ENCODE assay signal across 18 cellular contexts in genomic region chr19:8481616-8482015, GRCh38. TPM values are rescaled to one million over a fixed set of nuclear protein-coding genes. Genes with fewer than 3 reads are reported as not detected.
DNase-seq lines count a peak whose midpoint lies in the region; ATAC-seq and TF ChIP-seq lines count a peak whose summit lies in the region.
"Had no signal": no experiment of that assay in that cellular context is flagged by ENCODE, and none has a peak within 500 bp of the region (broad histone marks: within the 10 kb centered on the region; RNA-seq: fewer than 3 reads in every experiment).

No MANE protein-coding gene starts in this region.

- H3K27ac Mint-ChIP-seq in T-helper 2 cell treated with Interferon-gamma antibody and Interleukin-4, amounts not matched to agents 5 μg/mL and 100 μg/mL, for 36 hours = peak overlapping the region; percentile 11
- peak overlapping the region; percentile 57; the same call in 1 of the 2 replicates for H3K27ac Mint-ChIP-seq in GM23338
- peak overlapping the region in 3 of 5 experiments; percentile 59 to 81 (median 64) for H3K27ac Mint-ChIP-seq in brain

- no peak overlapping the region for H3K9ac ChIP-seq in neuronal stem cell (ENCODE audit: low read depth, low read length, poor library complexity)

- no peak overlapping the region for H3K23ac ChIP-seq in neuronal stem cell (ENCODE audit: low read depth, low read length, poor library complexity)

- no peaks in the 10 kb centered on the region for H3K9me3 ChIP-seq in neuronal stem cell (replicated peaks in 1 of 2; ENCODE audit: control insufficient read depth in 2 of 2, insufficient read depth in 1 of 2, low read depth in 1 of 2, low read length in 2 of 2)

- no peak overlapping the region for H2BK120ac ChIP-seq in neuronal stem cell (ENCODE audit: low read depth, low read length)

- no peak overlapping the region for H2BK12ac ChIP-seq in neuronal stem cell (ENCODE audit: low read length)

- H2AK5ac ChIP-seq in neuronal stem cell (ENCODE audit: low read depth, low read length) = no peak overlapping the region

- H4K91ac ChIP-seq in neuronal stem cell (ENCODE audit: low read depth, low read length, poor library complexity) = no peak overlapping the region

- no peak overlapping the region for H2BK5ac ChIP-seq in neuronal stem cell (ENCODE audit: low read length)

- H3K4me2 ChIP-seq in GM23338 = no peak overlapping the region
- no peak overlapping the region for H3K4me2 ChIP-seq in neuronal stem cell (ENCODE audit: insufficient read depth, low read length, poor library complexity, severe bottlenecking)
- H3K4me2 ChIP-seq: BLaER1 treated with 17β-estradiol and CSF1 and Interleukin-3, amounts not matched to agents 10 nM and 100 nM had no signal

- H3K4me3 Mint-ChIP-seq in T-helper 2 cell treated with Interferon-gamma antibody and Interleukin-4, amounts not matched to agents 5 μg/mL and 100 μg/mL, for 36 hours = no peak overlapping the region
- H3K4me3 Mint-ChIP-seq in GM23338 (no peak overlapping the region), brain (no peak overlapping the region)
- H3K4me3 Mint-ChIP-seq: HFFc6 had no signal

- no peak overlapping the region for H4K8ac ChIP-seq in neuronal stem cell (ENCODE audit: low read depth, low read length)

- H2BK15ac ChIP-seq in neuronal stem cell (ENCODE audit: low read length) = no peak overlapping the region

- H2AFZ ChIP-seq in GM23338 (no peak overlapping the region), neuronal stem cell (ENCODE audit: low read length) (no peak overlapping the region)

- peaks cover 72% of the 10 kb centered on the region for H4K20me1 ChIP-seq in GM23338 (replicated peaks; ENCODE audit: insufficient read depth)

- H3K9me3 Mint-ChIP-seq in T-helper 2 cell treated with Interferon-gamma antibody and Interleukin-4, amounts not matched to agents 5 μg/mL and 100 μg/mL, for 36 hours = no peaks in the 10 kb centered on the region
- H3K9me3 Mint-ChIP-seq in GM23338 (no peaks in the 10 kb centered on the region; the same call in 2 of the 3 replicates), brain (no peaks in the 10 kb centered on the region)
- H3K9me3 Mint-ChIP-seq: HFFc6 had no signal

- peaks cover 59% of the 10 kb centered on the region for H3F3A ChIP-seq in GM23338 (replicated peaks; ENCODE audit: low read depth)

- no peaks in the 10 kb centered on the region for H3K4me1 ChIP-seq in GM23338 (ENCODE audit: insufficient read depth)
- H3K4me1 ChIP-seq in neuronal stem cell (ENCODE audit: control insufficient read depth in 2 of 2, insufficient read depth in 1 of 2, low read depth in 1 of 2, low read length in 2 of 2) = peaks cover 2 to 6% of the 10 kb centered on the region in 2 donors

- peaks cover 59% of the 10 kb centered on the region for H3K36me3 Mint-ChIP-seq in T-helper 2 cell treated with Interferon-gamma antibody and Interleukin-4, amounts not matched to agents 5 μg/mL and 100 μg/mL, for 36 hours (ENCODE audit: low read depth)
- H3K36me3 Mint-ChIP-seq in GM23338 (ENCODE audit: low read depth) = peaks cover 89% of the 10 kb centered on the region
- peaks cover 72% of the 10 kb centered on the region for H3K36me3 Mint-ChIP-seq in brain

- DNase-seq in T-helper 2 cell treated with Interferon-gamma antibody and Interleukin-4, amounts not matched to agents 5 μg/mL and 100 μg/mL, for 36 hours (ENCODE audit: low spot score) = no peak
- no peak for DNase-seq in T-helper 2 cell
- no peak for DNase-seq in GM23338 (ENCODE audit: low spot score)
- DNase-seq in neuronal stem cell (ENCODE audit: low spot score) = no peak
- DNase-seq in OCI-M1 (lab: John Stamatoyannopoulos, UW) = no peak
- DNase-seq in effector CD8-positive, alpha-beta T cell (lab: John Stamatoyannopoulos, UW) = no peak
- no peak for DNase-seq in iPS-NIHi7 (ENCODE audit: extremely low spot score)
- DNase-seq: activated CD4-positive, alpha-beta T cell treated with anti-CD3 and anti-CD28 coated beads for 4 hours; activated gamma-delta T cell treated with Interleukin-2 at 50 U/mL for 16 hours; DMS79 treated with DMSO at 0.1 percent for 48 hours; HFFc6; NCI-H187 treated with DMSO at 0.1 percent for 48 hours; NCI-H446 treated with DMSO at 0.1 percent for 48 hours; stimulated activated CD4-positive, alpha-beta T cell treated with anti-CD3 and anti-CD28 coated beads, Interleukin-4, amount 100 ng/mL, for 4 hours had no signal

- H3K27ac ChIP-seq in GM23338 (ENCODE audit: low read depth) = peak overlapping the region; percentile 83
- H3K27ac ChIP-seq in neuronal stem cell (replicated peaks; ENCODE audit: low read length) = no peak overlapping the region

- no peak overlapping the region for H3K4me3 ChIP-seq in GM23338
- H3K4me3 ChIP-seq in neuronal stem cell (ENCODE audit: low read length in 2 of 2) = no peak overlapping the region
- H3K4me3 ChIP-seq: BLaER1 treated with 17β-estradiol and CSF1 and Interleukin-3, amounts not matched to agents 10 nM and 100 nM had no signal

- H3K4me1 Mint-ChIP-seq in T-helper 2 cell treated with Interferon-gamma antibody and Interleukin-4, amounts not matched to agents 5 μg/mL and 100 μg/mL, for 36 hours (ENCODE audit: low read depth) = peaks cover 32% of the 10 kb centered on the region
- peaks cover 14% of the 10 kb centered on the region for H3K4me1 Mint-ChIP-seq in GM23338
- peaks cover 31% of the 10 kb centered on the region for H3K4me1 Mint-ChIP-seq in brain

- TF ChIP-seq CTCF in GM23338 (conservative IDR thresholded peaks at IDR 0.05; ENCODE audit: low read depth in 2 of 2) = no peak
- no peak for TF ChIP-seq CTCF in brain (conservative IDR thresholded peaks at IDR 0.05)

- no peaks in the 10 kb centered on the region for H3K9me2 ChIP-seq in GM23338 (ENCODE audit: insufficient read depth)

- no CpG with 5 or more reads among the region's 6 CpGs for WGBS in neuronal stem cell (ENCODE audit: extremely low coverage in 2 of 2, insufficient read length in 2 of 2, insufficient replicate concordance in 1 of 2), 2 donors

- H3K27me3 ChIP-seq in GM23338 (ENCODE audit: insufficient read depth) (no peaks in the 10 kb centered on the region), neuronal stem cell (ENCODE audit: control insufficient read depth in 3 of 3, insufficient read depth in 3 of 3, low read depth in 1 of 3, low read length in 3 of 3) (no peaks in the 10 kb centered on the region)
- H3K27me3 ChIP-seq: BLaER1 treated with 17β-estradiol and CSF1 and Interleukin-3, amounts not matched to agents 10 nM and 100 nM had no signal

- no peaks in the 10 kb centered on the region for H3K27me3 Mint-ChIP-seq in T-helper 2 cell treated with Interferon-gamma antibody and Interleukin-4, amounts not matched to agents 5 μg/mL and 100 μg/mL, for 36 hours (ENCODE audit: low read depth)
- H3K27me3 Mint-ChIP-seq in GM23338 (ENCODE audit: insufficient read depth, low read depth, poor library complexity) = peaks cover 18% of the 10 kb centered on the region
- peaks cover 3% of the 10 kb centered on the region for H3K27me3 Mint-ChIP-seq in brain

- H3K79me1 ChIP-seq in neuronal stem cell (ENCODE audit: low read depth, low read length) = peaks cover 24% of the 10 kb centered on the region

- ATAC-seq in GM23338 = no peak

- H3K79me2 ChIP-seq in GM23338 (replicated peaks; ENCODE audit: insufficient read depth) = peaks cover 85% of the 10 kb centered on the region

- no peak overlapping the region for H3K14ac ChIP-seq in neuronal stem cell (ENCODE audit: low read length)

- no peak overlapping the region for H3K4ac ChIP-seq in neuronal stem cell (ENCODE audit: low read length)

- peak overlapping the region; percentile 3 for H3K18ac ChIP-seq in neuronal stem cell (ENCODE audit: low read length)

- H3K36me3 ChIP-seq in GM23338 (ENCODE audit: insufficient read depth) (peaks cover 60% of the 10 kb centered on the region), neuronal stem cell (replicated peaks in 1 of 2; ENCODE audit: control insufficient read depth in 2 of 2, insufficient read depth in 2 of 2, low read length in 2 of 2) (peaks cover 58 to 95% of the 10 kb centered on the region in 2 donors)

RNA-seq across cellular contexts. Expression of gene PRAM1, which starts 20.8 kb away (rescaled TPM):
- total RNA-seq in GM23338 (2014; rRNA removed; shearing (Covaris generic)) = 0.07 and 0.31 TPM in 2 replicates
- polyA plus RNA-seq in GM23338 (2016; fragmentation: Nextera tagmentation; extraction: Ambion mirVana) = 0.54 TPM in 1 of 2 replicates, not detected in the other
- polyA plus RNA-seq in brain (ENCODE audit: insufficient read depth, low read depth, low replicate concordance) = 1.4 TPM
- polyA plus RNA-seq in neuronal stem cell (2013, experiment 1 of 2) = 1.2 TPM
- 1.2 TPM for polyA plus RNA-seq in neuronal stem cell (2013, experiment 2 of 2)
- total RNA-seq: A172, osteoblast had no signal

RNA-seq across cellular contexts. Expression of gene ZNF414, which starts 32.4 kb away (rescaled TPM):
- total RNA-seq in GM23338 (2014; rRNA removed; shearing (Covaris generic)) = 29.2 and 45.0 TPM in 2 replicates
- polyA plus RNA-seq in GM23338 (2016; fragmentation: Nextera tagmentation; extraction: Ambion mirVana) (27.4 and 31.6 TPM in 2 replicates), brain (ENCODE audit: insufficient read depth, low read depth, low replicate concordance) (90.5 TPM)
- 32.3 TPM for polyA plus RNA-seq in neuronal stem cell (2013, experiment 1 of 2)
- polyA plus RNA-seq in neuronal stem cell (2013, experiment 2 of 2) = 33.4 TPM

RNA-seq across cellular contexts. Expression of gene HNRNPM, which starts 36.8 kb away (rescaled TPM):
- total RNA-seq in GM23338 (2014; rRNA removed; shearing (Covaris generic)) = 359 and 389 TPM in 2 replicates
- polyA plus RNA-seq in GM23338 (2016; fragmentation: Nextera tagmentation; extraction: Ambion mirVana) (276 and 291 TPM in 2 replicates), brain (ENCODE audit: insufficient read depth, low read depth, low replicate concordance) (204 TPM)
- 112 TPM for polyA plus RNA-seq in neuronal stem cell (2013, experiment 1 of 2)
- polyA plus RNA-seq in neuronal stem cell (2013, experiment 2 of 2) = 111 TPM

Comparison
In these comparisons a context has a peak if more than half of its experiments do, and no peak if none do; other contexts are left out.
1. H3K27ac Mint-ChIP-seq: peak in every context shown above with its lines; median percentile 64 in brain; 57 in GM23338; 11 in T-helper 2 cell treated with Interferon-gamma antibody and Interleukin-4, amounts not matched to agents 5 μg/mL and 100 μg/mL, for 36 hours.